8 cellular contexts compared by ENCODE assay signal in genomic region chr13:24053505-24054251, GRCh38.
DNase-seq lines count a peak whose midpoint lies in the region; ATAC-seq and TF ChIP-seq lines count a peak whose summit lies in the region.

No MANE protein-coding gene starts in this region.

- no peak overlapping the region for H3K27ac Mint-ChIP-seq in activated B cell treated with CpG ODN at 0.5 μM for 24 hours

- peak; percentile 5 to 32 (median 16) for DNase-seq in activated CD4-positive, CD25-positive, alpha-beta regulatory T cell (lab: John Stamatoyannopoulos, UW)
- DNase-seq in activated CD4-positive, CD25-positive, alpha-beta regulatory T cell treated with anti-CD3 and anti-CD28 coated beads, Interleukin-2, amount 50 U/mL, for 72 hours: no peak
- peak; percentile 25 for DNase-seq in NCI-H2107 (lab: John Stamatoyannopoulos, UW)
- peak; percentile 18 for DNase-seq in activated B cell treated with CpG ODN at 0.5 μM for 24 hours
- peak; percentile 45 for DNase-seq in cerebellum (ENCODE audit: low spot score)
- DNase-seq in right lobe of liver: peak; percentile 51 to 73 (median 66)
- DNase-seq in stimulated activated CD8-positive, alpha-beta memory T cell treated with anti-CD3 and anti-CD28 coated beads, Interleukin-12 subunit alpha, Interleukin-12 subunit beta, amount 100 ng/mL, for 24 hours (ENCODE audit: extremely low read depth): peak; percentile 24

- H3K9me3 ChIP-seq in right lobe of liver: no peaks in the 10 kb centered on the region

- peak overlapping the region in 2 of 3 donors; percentile 38 to 42 for H3K27ac ChIP-seq in right lobe of liver

- no peaks in the 10 kb centered on the region for H3K27me3 ChIP-seq in right lobe of liver

- no peak overlapping the region for H3K4me3 Mint-ChIP-seq in activated B cell treated with CpG ODN at 0.5 μM for 24 hours

- H3K4me1 Mint-ChIP-seq in activated B cell treated with CpG ODN at 0.5 μM for 24 hours: peaks cover 9% of the 10 kb centered on the region

- peaks cover 9% of the 10 kb centered on the region for H3K27me3 Mint-ChIP-seq in activated B cell treated with CpG ODN at 0.5 μM for 24 hours

- intact Hi-C loops in activated B cell treated with CpG ODN at 0.5 μM for 24 hours (cut with micrococcal nuclease) (loop anchor here (1.0 to 10.0 kb wide), 4 partner anchors 107 to 589 kb away; partner anchors contain the start of gene SPATA13), right lobe of liver (cut with DNase I) (loop anchor here (10.0 kb wide), 1 partner anchor 171 kb away; no protein-coding TSS in a partner anchor)

- no peak for TF ChIP-seq CTCF in activated B cell treated with CpG ODN at 0.5 μM for 24 hours (IDR thresholded peaks at IDR 0.05)
- peak; percentile 73 to 82 (median 81) for TF ChIP-seq CTCF in right lobe of liver (IDR thresholded peaks at IDR 0.05)

- peak; percentile 75 for ATAC-seq in HG02870 (IDR thresholded peaks at IDR 0.05; ENCODE audit: unreplicated experiment)
- ATAC-seq in activated B cell treated with CpG ODN at 0.5 μM for 24 hours (ENCODE audit: low read depth): peak; percentile 92
- peak; percentile 95 to 97 (median 95) for ATAC-seq in right lobe of liver

- POLR2A ChIA-PET in activated B cell treated with CpG ODN at 0.5 μM for 24 hours (lab: Charles Lee): no interaction called here

- H3K36me3 ChIP-seq in right lobe of liver: no peaks in the 10 kb centered on the region

- H3K4me1 ChIP-seq in right lobe of liver: peaks cover 0 to 19% (median 0%) of the 10 kb centered on the region in 4 donors

- H3K36me3 Mint-ChIP-seq in activated B cell treated with CpG ODN at 0.5 μM for 24 hours (ENCODE audit: low read depth): no peaks in the 10 kb centered on the region

- TF ChIP-seq POLR2A in right lobe of liver (IDR thresholded peaks at IDR 0.05): no peak

- no peak overlapping the region for H3K4me3 ChIP-seq in right lobe of liver

- CTCF ChIA-PET in activated B cell treated with CpG ODN at 0.5 μM for 24 hours (lab: Charles Lee): interaction anchor here (0.8 to 4.4 kb wide), 15 partner anchors 8 to 176 kb away, joined by 3 to 56 read pairs (median 4); no protein-coding TSS in a partner anchor

- 54% methylated on average over 5 of the region's 9 CpGs for WGBS in right lobe of liver (ENCODE audit: insufficient coverage, low coverage, low lambda C conversion rate, missing lambda C conversion rate)

- no peaks in the 10 kb centered on the region for H3K9me3 Mint-ChIP-seq in activated B cell treated with CpG ODN at 0.5 μM for 24 hours
